ENCODE assay signal across 34 cellular contexts in the genomic region with DNA sequence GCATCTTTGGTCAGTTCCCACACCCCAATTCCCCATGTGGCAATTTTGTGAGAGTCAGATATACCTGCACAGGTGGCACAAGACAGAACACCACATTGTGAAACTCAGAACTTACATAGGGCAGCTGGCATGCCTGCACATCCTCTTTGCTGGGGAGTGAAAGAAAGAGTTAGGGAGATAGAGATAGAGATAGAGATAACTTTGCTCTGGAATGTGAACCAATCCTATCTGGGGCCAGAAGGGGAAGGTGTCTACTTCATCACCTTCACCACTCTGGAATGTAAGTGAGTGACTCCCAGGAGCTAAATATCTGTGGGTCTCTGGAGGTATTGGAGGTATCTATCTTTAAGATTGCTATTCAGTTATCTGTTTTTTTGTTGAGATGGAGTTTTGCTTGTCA.
"Had no signal": no experiment of that assay in that cellular context is flagged by ENCODE, and none has a peak within 500 bp of the region (broad histone marks: within the 10 kb centered on the region; RNA-seq: fewer than 3 reads in every experiment).

No MANE protein-coding gene starts in this region.

- H3K9me3 ChIP-seq: MG63 had no signal

- H3K36me3 ChIP-seq: MG63 had no signal

- H3K27ac ChIP-seq: KMS-11 had no signal

- H3K4me3 ChIP-seq: MG63 had no signal

- H3K9ac ChIP-seq: KMS-11 had no signal

- DNase-seq: Karpas-422, Kasumi-1, KG1, MG63, MM.1S, MV-4-11, NCI-H1048, NCI-H1092, NCI-H1092 treated with DMSO at 0.1 percent for 48 hours, NCI-H1105, NCI-H1105 treated with DMSO at 0.1 percent for 48 hours, NCI-H1417, NCI-H1417 treated with DMSO at 0.1 percent for 48 hours, NCI-H1436, NCI-H1436 treated with DMSO at 0.1 percent for 48 hours, NCI-H146, NCI-H1694, NCI-H1694 treated with DMSO at 0.1 percent for 48 hours, NCI-H187, NCI-H187 treated with DMSO at 0.1 percent for 48 hours, NCI-H1930, NCI-H2029, NCI-H2029 treated with DMSO at 0.1 percent for 48 hours, NCI-H2081, NCI-H2081 treated with DMSO at 0.1 percent for 48 hours, NCI-H2107, NCI-H2171, NCI-H2171 treated with DMSO at 0.1 percent for 48 hours, NCI-H2227 treated with DMSO at 0.1 percent for 48 hours, NCI-H226, NCI-H345, NCI-H446, NCI-H446 treated with DMSO at 0.1 percent for 48 hours had no signal

- H3K4me2 ChIP-seq: KMS-11 had no signal

- H3K27me3 ChIP-seq: MG63 had no signal
